15 cellular contexts compared by ENCODE assay signal in the genomic region with DNA sequence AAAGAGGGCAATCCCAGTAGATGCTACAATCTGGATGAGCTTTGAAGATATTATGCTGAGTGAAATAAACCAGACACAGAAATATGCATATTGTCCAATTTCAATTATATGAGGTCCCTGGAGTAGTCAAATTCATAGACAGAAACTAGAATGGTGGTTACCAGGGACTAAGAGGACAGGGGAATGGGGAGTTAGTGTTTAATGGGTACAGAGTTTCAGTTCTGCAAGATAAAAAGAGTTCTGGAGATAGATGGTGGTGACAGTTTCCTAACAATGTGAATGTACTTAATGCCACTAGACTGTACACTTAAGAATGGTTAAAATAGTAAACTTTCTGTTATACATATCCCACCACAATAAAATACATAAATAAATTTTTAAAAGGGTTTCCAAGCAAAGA.
A peak's percentile ranks its signal among the peaks of the same experiment; 100 is the strongest.
DNase-seq lines count a peak whose midpoint lies in the region; ATAC-seq and TF ChIP-seq lines count a peak whose summit lies in the region.
"Had no signal": no experiment of that assay in that cellular context is flagged by ENCODE, and none has a peak within 500 bp of the region (broad histone marks: within the 10 kb centered on the region; RNA-seq: fewer than 3 reads in every experiment).

No MANE protein-coding gene starts in this region.

- H3K27ac ChIP-seq in OCI-LY3 (ENCODE audit: low read length) (peak overlapping the region; percentile 30), substantia nigra (ENCODE audit: low read depth, low read length, poor library complexity, severe bottlenecking) (peak overlapping the region; percentile 72)
- H3K27ac ChIP-seq: foreskin keratinocyte, neutrophil, PC-9 had no signal

- no peak overlapping the region for H3K4me3 Mint-ChIP-seq in activated T-cell treated with anti-CD3 and anti-CD28 coated beads, Interleukin-2, amount 50 U/mL, for 24 hours
- no peak overlapping the region for H3K4me3 Mint-ChIP-seq in activated T-cell treated with anti-CD3 and anti-CD28 coated beads, Interleukin-2, amount 50 U/mL, for 72 hours
- H3K4me3 Mint-ChIP-seq: stimulated activated naive CD8-positive, alpha-beta T cell treated with anti-CD3 and anti-CD28 coated beads, Interleukin-15, Interleukin-2, amounts not matched to agents 100 ng/mL and 50 ng/mL, for 24 hours; T-helper 2 cell treated with Interferon-gamma antibody and Interleukin-4, amounts not matched to agents 5 μg/mL and 100 μg/mL, for 36 hours had no signal

- peaks cover 98% of the 10 kb centered on the region for H3K36me3 Mint-ChIP-seq in activated T-cell treated with anti-CD3 and anti-CD28 coated beads, Interleukin-2, amount 50 U/mL, for 24 hours (ENCODE audit: low read depth)
- H3K36me3 Mint-ChIP-seq in activated T-cell treated with anti-CD3 and anti-CD28 coated beads, Interleukin-2, amount 50 U/mL, for 72 hours (ENCODE audit: insufficient read depth in 2 of 2) = peaks cover 0 to 15% of the 10 kb centered on the region in 2 donors

- no peaks in the 10 kb centered on the region for H3K27me3 ChIP-seq in OCI-LY3 (ENCODE audit: low read depth, low read length)
- H3K27me3 ChIP-seq: foreskin keratinocyte, neutrophil had no signal

- peak overlapping the region; percentile 49 for H3K27ac Mint-ChIP-seq in activated T-cell treated with anti-CD3 and anti-CD28 coated beads, Interleukin-2, amount 50 U/mL, for 24 hours
- no peak overlapping the region for H3K27ac Mint-ChIP-seq in activated T-cell treated with anti-CD3 and anti-CD28 coated beads, Interleukin-2, amount 50 U/mL, for 72 hours
- H3K27ac Mint-ChIP-seq: stimulated activated naive CD8-positive, alpha-beta T cell treated with anti-CD3 and anti-CD28 coated beads, Interleukin-15, Interleukin-2, amounts not matched to agents 100 ng/mL and 50 ng/mL, for 24 hours; T-helper 2 cell treated with Interferon-gamma antibody and Interleukin-4, amounts not matched to agents 5 μg/mL and 100 μg/mL, for 36 hours had no signal

- peaks cover 70% of the 10 kb centered on the region for H3K36me3 ChIP-seq in OCI-LY3 (replicated peaks; ENCODE audit: low read depth, low read length)

- H3K4me1 ChIP-seq in OCI-LY3 (ENCODE audit: low read length) = peaks cover 39% of the 10 kb centered on the region
- H3K4me1 ChIP-seq: foreskin keratinocyte had no signal

- H3K9me3 Mint-ChIP-seq in activated T-cell treated with anti-CD3 and anti-CD28 coated beads, Interleukin-2, amount 50 U/mL, for 24 hours = no peaks in the 10 kb centered on the region
- H3K9me3 Mint-ChIP-seq in activated T-cell treated with anti-CD3 and anti-CD28 coated beads, Interleukin-2, amount 50 U/mL, for 72 hours = no peaks in the 10 kb centered on the region
- H3K9me3 Mint-ChIP-seq: stimulated activated naive CD8-positive, alpha-beta T cell treated with anti-CD3 and anti-CD28 coated beads, Interleukin-15, Interleukin-2, amounts not matched to agents 100 ng/mL and 50 ng/mL, for 24 hours; T-helper 2 cell treated with Interferon-gamma antibody and Interleukin-4, amounts not matched to agents 5 μg/mL and 100 μg/mL, for 36 hours had no signal

- no peak for DNase-seq in activated T-cell treated with anti-CD3 and anti-CD28 coated beads, Interleukin-2, amount 50 U/mL, for 24 hours
- no peak for DNase-seq in activated T-cell treated with anti-CD3 and anti-CD28 coated beads, Interleukin-2, amount 50 U/mL, for 72 hours
- DNase-seq in substantia nigra (lab: John Stamatoyannopoulos, UW) = no peak
- DNase-seq in activated gamma-delta T cell treated with Interleukin-2 at 50 U/mL for 16 hours = no peak
- DNase-seq: 8988T, amygdala, foreskin keratinocyte, PC-9 had no signal

- no peak for ATAC-seq in activated T-cell treated with anti-CD3 and anti-CD28 coated beads, Interleukin-2, amount 50 U/mL, for 72 hours (replicated peaks in 1 of 2)
- peak; percentile 32 for ATAC-seq in HG02623 (IDR thresholded peaks at IDR 0.05; ENCODE audit: unreplicated experiment)
- no peak for ATAC-seq in HG03097 (IDR thresholded peaks at IDR 0.05; ENCODE audit: low FRiP score, unreplicated experiment)
- ATAC-seq in GM18867 (IDR thresholded peaks at IDR 0.05; ENCODE audit: unreplicated experiment) = no peak
- ATAC-seq: foreskin keratinocyte had no signal

- peaks cover 26% of the 10 kb centered on the region for H3K4me1 Mint-ChIP-seq in activated T-cell treated with anti-CD3 and anti-CD28 coated beads, Interleukin-2, amount 50 U/mL, for 24 hours (ENCODE audit: low read depth)
- peaks cover 16% of the 10 kb centered on the region for H3K4me1 Mint-ChIP-seq in activated T-cell treated with anti-CD3 and anti-CD28 coated beads, Interleukin-2, amount 50 U/mL, for 72 hours (ENCODE audit: low read depth)

- H4K20me1 ChIP-seq in OCI-LY3 (ENCODE audit: insufficient read depth, low read length) = peaks cover 68% of the 10 kb centered on the region

- H3K4me2 ChIP-seq in OCI-LY3 (ENCODE audit: low read length) = peak overlapping the region; percentile 18
- H3K4me2 ChIP-seq: PC-9 had no signal

- no peak overlapping the region for H3K9ac ChIP-seq in OCI-LY3 (ENCODE audit: low read length)

- H2AFZ ChIP-seq in OCI-LY3 (ENCODE audit: low read depth, low read length) = no peak overlapping the region
- H2AFZ ChIP-seq: PC-9 had no signal

- no peak overlapping the region for H3K4me3 ChIP-seq in OCI-LY3 (ENCODE audit: low read length)
- H3K4me3 ChIP-seq: PC-9 had no signal

- peaks cover 42% of the 10 kb centered on the region for H3K79me2 ChIP-seq in OCI-LY3 (ENCODE audit: low read length)

- no peaks in the 10 kb centered on the region for H3K9me3 ChIP-seq in OCI-LY3 (ENCODE audit: insufficient read depth, low read length)
- H3K9me3 ChIP-seq: neutrophil had no signal

- H3K27me3 Mint-ChIP-seq in activated T-cell treated with anti-CD3 and anti-CD28 coated beads, Interleukin-2, amount 50 U/mL, for 24 hours = no peaks in the 10 kb centered on the region
- H3K27me3 Mint-ChIP-seq in activated T-cell treated with anti-CD3 and anti-CD28 coated beads, Interleukin-2, amount 50 U/mL, for 72 hours (ENCODE audit: low read depth) = no peaks in the 10 kb centered on the region
- H3K27me3 Mint-ChIP-seq: stimulated activated naive CD8-positive, alpha-beta T cell treated with anti-CD3 and anti-CD28 coated beads, Interleukin-15, Interleukin-2, amounts not matched to agents 100 ng/mL and 50 ng/mL, for 24 hours had no signal

- no peak for TF ChIP-seq CTCF in OCI-LY3 (IDR thresholded peaks at IDR 0.05; ENCODE audit: low read depth, low read length)
